Comparison of ENCODE assay signal across 16 cellular contexts in genomic region chr7:157548691-157549265, GRCh38.
DNase-seq lines count a peak whose midpoint lies in the region; ATAC-seq and TF ChIP-seq lines count a peak whose summit lies in the region.
"Had no signal": no experiment of that assay in that cellular context is flagged by ENCODE, and none has a peak within 500 bp of the region (broad histone marks: within the 10 kb centered on the region; RNA-seq: fewer than 3 reads in every experiment).

No MANE protein-coding gene starts in this region.

- no peaks in the 10 kb centered on the region for H3K27me3 Mint-ChIP-seq in endodermal cell (ENCODE audit: insufficient read depth)

- no peak overlapping the region for H3K9ac ChIP-seq in endodermal cell (ENCODE audit: extremely low read depth, low read length, poor library complexity, severe bottlenecking)

- no peak overlapping the region for H3K4me3 Mint-ChIP-seq in endodermal cell
- H3K4me3 Mint-ChIP-seq: HFFc6 had no signal

- H3K27me3 ChIP-seq in endodermal cell (ENCODE audit: control insufficient read depth, insufficient read depth, low read length, poor library complexity, severe bottlenecking): no peaks in the 10 kb centered on the region
- H3K27me3 ChIP-seq in HAP-1 (ENCODE audit: low read depth): no peaks in the 10 kb centered on the region

- H3K4me1 Mint-ChIP-seq in endodermal cell: no peaks in the 10 kb centered on the region

- ATAC-seq in left ventricle myocardium superior: no peak
- no peak for ATAC-seq in Right ventricle myocardium inferior
- no peak for ATAC-seq in GM18861 (IDR thresholded peaks at IDR 0.05; ENCODE audit: unreplicated experiment)
- ATAC-seq: K562 had no signal

- H3K36me3 ChIP-seq in endodermal cell (ENCODE audit: control insufficient read depth, insufficient read depth, low read length) (no peaks in the 10 kb centered on the region), HAP-1 (replicated peaks) (no peaks in the 10 kb centered on the region)

- H3K27ac ChIP-seq in endodermal cell (ENCODE audit: low read depth, low read length): no peak overlapping the region
- H3K27ac ChIP-seq: C4-2B had no signal

- no peak for TF ChIP-seq CTCF in endodermal cell (conservative IDR thresholded peaks at IDR 0.05)

- H3K4me1 ChIP-seq in endodermal cell (ENCODE audit: control insufficient read depth, insufficient read depth, low read length) (no peaks in the 10 kb centered on the region), HAP-1 (no peaks in the 10 kb centered on the region)

- H3K27ac Mint-ChIP-seq in endodermal cell: no peak overlapping the region
- H3K27ac Mint-ChIP-seq: HFFc6 had no signal

- H3K9me3 ChIP-seq in endodermal cell (ENCODE audit: control insufficient read depth, low read length) (peaks cover 75% of the 10 kb centered on the region), HAP-1 (no peaks in the 10 kb centered on the region)

- in situ Hi-C loops in HAP-1 (cut with MboI; ENCODE audit: low sequenced_read_pairs): no loop called here

- DNase-seq in left ventricle myocardium superior (peak; percentile 10), Right ventricle myocardium inferior (ENCODE audit: missing footprints) (no peak), endodermal cell (peak; percentile 21), posterior vena cava (ENCODE audit: low spot score) (peak; percentile 72), HAP-1 (ENCODE audit: low spot score in 2 of 2) (no peak), NCI-H446 (lab: John Stamatoyannopoulos, UW) (no peak)
- DNase-seq: DMS153, EL, HFFc6, MV-4-11, NCI-H1417, NCI-H1930, NCI-H774 had no signal

- intact Hi-C loops in left ventricle myocardium superior (cut with micrococcal nuclease) (no loop called here), Right ventricle myocardium inferior (cut with DNase I) (no loop called here), posterior vena cava (cut with DNase I) (no loop called here)

- no peaks in the 10 kb centered on the region for H3K9me3 Mint-ChIP-seq in endodermal cell

- H3K4me3 ChIP-seq in endodermal cell (ENCODE audit: low read length) (no peak overlapping the region), HAP-1 (no peak overlapping the region)
- H3K4me3 ChIP-seq: K562 had no signal

- WGBS in endodermal cell (ENCODE audit: insufficient coverage in 1 of 2, insufficient read length in 1 of 2), 2 experiments: 82 to 84% methylated on average over 16 to 22 of the region's 22 CpGs

- no peaks in the 10 kb centered on the region for H3K36me3 Mint-ChIP-seq in endodermal cell (ENCODE audit: low read depth)

Comparison
In these comparisons a context has a peak if more than half of its experiments do, and no peak if none do; other contexts are left out.
1. DNase-seq: peak in left ventricle myocardium superior (single experiment), endodermal cell (single experiment) and posterior vena cava (single experiment); none in Right ventricle myocardium inferior (single experiment), HAP-1 (0 of 2) and NCI-H446 (0 of 2).